8 cellular contexts compared by ENCODE assay signal in the genomic region with DNA sequence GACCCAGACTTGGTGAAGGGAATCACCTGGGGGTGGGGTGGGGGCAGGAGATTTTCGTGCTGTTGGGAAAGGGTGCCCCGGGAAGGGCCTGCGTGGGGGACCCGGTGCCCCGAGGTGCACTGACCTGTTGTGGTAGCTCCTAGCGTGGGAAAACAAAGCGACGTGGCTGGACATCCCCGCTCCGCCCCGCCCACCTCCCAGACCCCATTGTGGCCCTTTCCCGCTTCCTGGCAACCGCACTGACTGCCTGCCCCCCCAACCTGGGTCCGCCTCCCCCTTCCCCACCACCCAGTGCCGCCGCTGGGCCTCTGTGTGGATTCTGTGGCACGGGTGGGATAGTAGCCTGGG. TPM values are rescaled to one million over a fixed set of nuclear protein-coding genes. Genes with fewer than 3 reads are reported as not detected.
DNase-seq lines count a peak whose midpoint lies in the region; ATAC-seq and TF ChIP-seq lines count a peak whose summit lies in the region.

No MANE protein-coding gene starts in this region.

- no peak for ATAC-seq in RWPE2 (ENCODE audit: low read depth)
- ATAC-seq in HG03457 (IDR thresholded peaks at IDR 0.05; ENCODE audit: unreplicated experiment), result no peak

- H3K4me2 ChIP-seq in parathyroid adenoma (ENCODE audit: low read length), result peak overlapping the region; percentile 99

- H3K4me1 ChIP-seq in RWPE2 (ENCODE audit: insufficient read depth, poor library complexity, severe bottlenecking) (no peaks in the 10 kb centered on the region), esophagus (ENCODE audit: control insufficient read depth in 2 of 2, insufficient read depth in 2 of 2, low read length in 1 of 2) (peaks cover 0 to 15% of the 10 kb centered on the region in 2 donors), parathyroid adenoma (peaks cover 4% of the 10 kb centered on the region)

- H3K79me2 ChIP-seq in parathyroid adenoma, result no peaks in the 10 kb centered on the region

- H3K27me3 ChIP-seq in RWPE2 (ENCODE audit: insufficient read depth, poor library complexity, severe bottlenecking) (no peaks in the 10 kb centered on the region), esophagus (ENCODE audit: control insufficient read depth in 1 of 2, insufficient read depth in 2 of 2, low read length in 2 of 2) (no peaks in the 10 kb centered on the region), parathyroid adenoma (ENCODE audit: control insufficient read depth, insufficient read depth, low read length) (no peaks in the 10 kb centered on the region)

- H3K36me3 ChIP-seq in RWPE2 (ENCODE audit: low read depth) (no peaks in the 10 kb centered on the region), esophagus (ENCODE audit: control insufficient read depth in 2 of 2, insufficient read depth in 2 of 2, low read length in 1 of 2) (no peaks in the 10 kb centered on the region), parathyroid adenoma (ENCODE audit: control insufficient read depth, insufficient read depth, low read length) (no peaks in the 10 kb centered on the region)

- peak overlapping the region; percentile 81 for H3K27ac ChIP-seq in RWPE2 (ENCODE audit: poor library complexity, severe bottlenecking)
- H3K27ac ChIP-seq in esophagus (ENCODE audit: low read depth in 2 of 2, low read length in 1 of 2), result peak overlapping the region; percentile 96 to 99
- H3K27ac ChIP-seq in parathyroid adenoma, result peak overlapping the region; percentile 88

- H3K4me3 ChIP-seq in GM08714 (ENCODE audit: low read length), result peak overlapping the region; percentile 79; the same call in 1 of the 2 replicates
- peak overlapping the region; percentile 67 for H3K4me3 ChIP-seq in RWPE2 (ENCODE audit: severe bottlenecking)
- peak overlapping the region; percentile 59 to 63 for H3K4me3 ChIP-seq in esophagus (ENCODE audit: low read depth in 1 of 2, low read length in 2 of 2)
- peak overlapping the region; percentile 95 for H3K4me3 ChIP-seq in parathyroid adenoma (ENCODE audit: low read depth, low read length)

- no peak for DNase-seq in RWPE2 (ENCODE audit: low spot score)
- no peak for DNase-seq in globus pallidus (ENCODE audit: low spot score)
- no peak for DNase-seq in KBM-7
- DNase-seq in Kasumi-1 (lab: John Stamatoyannopoulos, UW), result no peak

- in situ Hi-C loops in KBM-7 (cut with MboI; ENCODE audit: low pct_unique_long_range_greater_than_20kb, low sequenced_read_pairs), result no loop called here

- H3K9me3 ChIP-seq in RWPE2 (ENCODE audit: severe bottlenecking), result no peaks in the 10 kb centered on the region
- no peaks in the 10 kb centered on the region for H3K9me3 ChIP-seq in esophagus (ENCODE audit: control insufficient read depth in 2 of 2, insufficient read depth in 1 of 2, low read depth in 1 of 2, low read length in 1 of 2)
- no peaks in the 10 kb centered on the region for H3K9me3 ChIP-seq in parathyroid adenoma (ENCODE audit: control insufficient read depth, low read length)

- H3K9ac ChIP-seq in parathyroid adenoma, result peak overlapping the region; percentile 29

- H2AFZ ChIP-seq in parathyroid adenoma, result peak overlapping the region; percentile 76

- TF ChIP-seq CTCF in RWPE2 (IDR thresholded peaks at IDR 0.05; ENCODE audit: poor library complexity, severe bottlenecking), result no peak
- TF ChIP-seq CTCF in parathyroid adenoma (IDR thresholded peaks at IDR 0.05), result no peak

- WGBS in esophagus, 2 donors, result 5 to 9% methylated on average over 17 of the region's 17 CpGs

RNA-seq across cellular contexts. Expression of gene TYMP, which starts 2.5 kb away (rescaled TPM):
- 10 to 100 TPM; 35.7 to 48.0 TPM for polyA plus RNA-seq in esophagus

RNA-seq across cellular contexts. Expression of gene SCO2, which starts 6.9 kb away (rescaled TPM):
- polyA plus RNA-seq in esophagus, result 1 to 10 TPM in 1 of 2 donors, under 1 TPM in 1; 0.61 to 3.2 TPM

RNA-seq across cellular contexts. Expression of gene KLHDC7B, which starts 13.4 kb away (rescaled TPM):
- under 1 TPM; 0.12 to 0.14 TPM for polyA plus RNA-seq in esophagus

RNA-seq across cellular contexts. Expression of gene NCAPH2, which starts 24.3 kb away (rescaled TPM):
- polyA plus RNA-seq in esophagus, result 10 to 100 TPM; 32.9 to 35.4 TPM

RNA-seq across cellular contexts. Expression of gene LMF2, which starts 24.8 kb away (rescaled TPM):
- polyA plus RNA-seq in esophagus, result 10 to 100 TPM; 44.1 to 64.9 TPM
